Comparison of ENCODE assay signal across 20 cellular contexts in the genomic region with DNA sequence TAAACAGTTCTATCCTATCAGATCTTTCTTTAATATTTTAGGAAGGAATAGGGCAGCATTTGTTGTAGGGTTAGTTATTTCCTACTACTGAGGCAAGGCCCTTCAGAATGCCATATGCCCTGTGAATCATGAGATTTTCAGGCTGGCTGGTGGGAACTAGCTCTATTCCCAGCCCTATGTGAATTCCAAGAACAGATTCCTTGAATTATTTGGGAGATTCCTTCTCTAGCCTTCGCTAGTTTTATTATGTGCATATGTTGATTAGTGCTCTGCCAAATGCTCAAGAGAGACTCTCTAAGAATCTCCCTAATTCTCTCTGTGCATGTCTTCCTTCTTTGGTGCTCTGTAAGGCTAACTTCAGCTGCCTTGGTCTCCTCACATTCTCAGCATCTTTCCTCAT.
"Had no signal": no experiment of that assay in that cellular context is flagged by ENCODE, and none has a peak within 500 bp of the region (broad histone marks: within the 10 kb centered on the region; RNA-seq: fewer than 3 reads in every experiment).

No MANE protein-coding gene starts in this region.

- H3K27ac ChIP-seq: RWPE1 had no signal

- DNase-seq: IMR-90, Karpas-422, KG1, MM.1S, NCI-H1092 treated with DMSO at 0.1 percent for 48 hours, NCI-H1436, NCI-H187, NCI-H2029, NCI-H2081 treated with DMSO at 0.1 percent for 48 hours, NCI-H2171, NCI-H524 treated with DMSO at 0.1 percent for 48 hours, NCI-H69, NCI-H774, PC-3, SHP77, SK-N-SH, SW 1271 had no signal

- H3K9me3 ChIP-seq: SK-N-SH had no signal

- ATAC-seq: HepG2, Panc1, PC-3 had no signal

- H3K9ac ChIP-seq: SK-N-SH had no signal
